ENCODE assay signal across 25 cellular contexts in the genomic region with DNA sequence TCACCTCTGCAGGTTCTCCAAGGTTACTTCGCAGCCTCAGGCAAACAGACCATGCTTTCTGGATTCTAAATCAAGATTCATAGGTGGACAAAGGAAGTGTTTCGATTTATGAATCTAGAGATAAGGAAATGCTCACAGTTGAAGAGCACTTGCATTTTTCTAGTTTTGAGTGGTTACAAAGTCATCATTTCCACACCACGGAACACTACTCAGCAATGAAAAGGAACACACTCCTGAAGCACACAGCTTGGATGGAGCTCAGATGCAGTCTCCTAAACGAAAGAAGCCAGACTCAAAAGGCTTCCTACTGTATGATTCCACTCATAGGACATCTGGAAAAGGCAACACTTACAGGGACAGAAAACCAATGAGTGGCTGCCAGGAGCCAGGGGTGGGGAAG. TPM values are rescaled to one million over a fixed set of nuclear protein-coding genes. Genes with fewer than 3 reads are reported as not detected.
"Had no signal": no experiment of that assay in that cellular context is flagged by ENCODE, and none has a peak within 500 bp of the region (broad histone marks: within the 10 kb centered on the region; RNA-seq: fewer than 3 reads in every experiment).

No MANE protein-coding gene starts in this region.

- H3K4me3 ChIP-seq: cardiac muscle cell, esophagus squamous epithelium, heart right ventricle, tibial artery, uterus had no signal

- H3K27me3 Mint-ChIP-seq: activated B cell treated with CpG ODN at 0.5 μM for 24 hours; activated naive CD8-positive, alpha-beta T cell treated with anti-CD3 and anti-CD28 coated beads for 36 hours; progenitor cell of endocrine pancreas; stimulated activated naive CD8-positive, alpha-beta T cell treated with anti-CD3 and anti-CD28 coated beads, Interleukin-15, Interleukin-2, amounts not matched to agents 100 ng/mL and 50 ng/mL, for 24 hours had no signal

- ATAC-seq: activated T-cell treated with anti-CD3 and anti-CD28 coated beads, Interleukin-2, amount 50 U/mL, for 4 hours; heart right ventricle; left colon; natural killer cell had no signal

- H3K4me3 Mint-ChIP-seq: activated B cell treated with CpG ODN at 0.5 μM for 24 hours; activated naive CD8-positive, alpha-beta T cell treated with anti-CD3 and anti-CD28 coated beads for 36 hours; activated T-cell treated with anti-CD3 and anti-CD28 coated beads, Interleukin-2, amount 50 U/mL, for 4 hours; endodermal cell; mesothelial cell of epicardium; natural killer cell; stimulated activated naive CD8-positive, alpha-beta T cell treated with anti-CD3 and anti-CD28 coated beads, Interleukin-15, Interleukin-2, amounts not matched to agents 100 ng/mL and 50 ng/mL, for 24 hours had no signal

- H3K4me1 ChIP-seq: heart right ventricle, uterus had no signal

- H3K9me3 ChIP-seq: esophagus squamous epithelium, heart right ventricle, tibial artery, uterus had no signal

- H3K4me1 Mint-ChIP-seq: activated B cell treated with CpG ODN at 0.5 μM for 24 hours; activated naive CD8-positive, alpha-beta T cell treated with anti-CD3 and anti-CD28 coated beads for 36 hours; natural killer cell had no signal

- H3K27ac Mint-ChIP-seq: activated B cell treated with CpG ODN at 0.5 μM for 24 hours; activated naive CD8-positive, alpha-beta T cell treated with anti-CD3 and anti-CD28 coated beads for 36 hours; activated T-helper 2 cell treated with anti-CD3 and anti-CD28 coated beads, Interferon-gamma antibody, Interleukin-2, Interleukin-4, amounts not matched to agents 10 μg/mL and 5 μg/mL and 100 μg/mL, durations not matched to agents 14 hours and 24 hours and 36 hours; endodermal cell; mesothelial cell of epicardium; natural killer cell; progenitor cell of endocrine pancreas; stimulated activated naive CD8-positive, alpha-beta T cell treated with anti-CD3 and anti-CD28 coated beads, Interleukin-15, Interleukin-2, amounts not matched to agents 100 ng/mL and 50 ng/mL, for 24 hours had no signal

- DNase-seq: activated B cell treated with CpG ODN at 0.5 μM for 24 hours; activated CD4-positive, alpha-beta T cell treated with anti-CD3 and anti-CD28 coated beads for 4 hours; activated CD4-positive, alpha-beta T cell treated with anti-CD3 and anti-CD28 coated beads, Interleukin-2, amount 50 U/mL, for 48 hours; activated CD8-positive, alpha-beta memory T cell treated with anti-CD3 and anti-CD28 coated beads, Interleukin-2, amount 50 U/mL, for 48 hours; activated naive CD4-positive, alpha-beta T cell treated with Interleukin-2 at 50 U/mL for 16 hours; activated naive CD8-positive, alpha-beta T cell treated with anti-CD3 and anti-CD28 coated beads for 36 hours; activated T-cell treated with anti-CD3 and anti-CD28 coated beads, Interleukin-2, amount 50 U/mL, for 4 hours; cortex of kidney; endodermal cell; esophagus squamous epithelium; foreskin fibroblast; heart right ventricle; islet precursor cell; left colon; natural killer cell; stimulated activated CD4-positive, alpha-beta T cell treated with anti-CD3 and anti-CD28 coated beads, Interleukin-4, amount 100 ng/mL, for 4 hours; T-helper 1 cell; T-helper 9 cell; tibial artery; uterus had no signal

- H3K36me3 Mint-ChIP-seq: activated naive CD8-positive, alpha-beta T cell treated with anti-CD3 and anti-CD28 coated beads for 36 hours; mesothelial cell of epicardium; natural killer cell had no signal

- H3K36me3 ChIP-seq: cardiac muscle cell, esophagus squamous epithelium, heart right ventricle, tibial artery, uterus had no signal

- H3K27ac ChIP-seq: cardiac muscle cell, esophagus squamous epithelium, heart right ventricle, tibial artery, uterus had no signal

- H3K9me3 Mint-ChIP-seq: activated B cell treated with CpG ODN at 0.5 μM for 24 hours; activated naive CD8-positive, alpha-beta T cell treated with anti-CD3 and anti-CD28 coated beads for 36 hours; activated T-cell treated with anti-CD3 and anti-CD28 coated beads, Interleukin-2, amount 50 U/mL, for 4 hours; activated T-helper 2 cell treated with anti-CD3 and anti-CD28 coated beads, Interferon-gamma antibody, Interleukin-2, Interleukin-4, amounts not matched to agents 10 μg/mL and 5 μg/mL and 100 μg/mL, durations not matched to agents 14 hours and 24 hours and 36 hours; endodermal cell; mesothelial cell of epicardium; natural killer cell; stimulated activated naive CD8-positive, alpha-beta T cell treated with anti-CD3 and anti-CD28 coated beads, Interleukin-15, Interleukin-2, amounts not matched to agents 100 ng/mL and 50 ng/mL, for 24 hours had no signal

RNA-seq across cellular contexts. Expression of a gene that starts 31.7 kb away (rescaled TPM):
- total RNA-seq: activated B cell treated with CpG ODN at 0.5 μM for 24 hours had no signal
